28 cellular contexts compared by ENCODE assay signal in the genomic region with DNA sequence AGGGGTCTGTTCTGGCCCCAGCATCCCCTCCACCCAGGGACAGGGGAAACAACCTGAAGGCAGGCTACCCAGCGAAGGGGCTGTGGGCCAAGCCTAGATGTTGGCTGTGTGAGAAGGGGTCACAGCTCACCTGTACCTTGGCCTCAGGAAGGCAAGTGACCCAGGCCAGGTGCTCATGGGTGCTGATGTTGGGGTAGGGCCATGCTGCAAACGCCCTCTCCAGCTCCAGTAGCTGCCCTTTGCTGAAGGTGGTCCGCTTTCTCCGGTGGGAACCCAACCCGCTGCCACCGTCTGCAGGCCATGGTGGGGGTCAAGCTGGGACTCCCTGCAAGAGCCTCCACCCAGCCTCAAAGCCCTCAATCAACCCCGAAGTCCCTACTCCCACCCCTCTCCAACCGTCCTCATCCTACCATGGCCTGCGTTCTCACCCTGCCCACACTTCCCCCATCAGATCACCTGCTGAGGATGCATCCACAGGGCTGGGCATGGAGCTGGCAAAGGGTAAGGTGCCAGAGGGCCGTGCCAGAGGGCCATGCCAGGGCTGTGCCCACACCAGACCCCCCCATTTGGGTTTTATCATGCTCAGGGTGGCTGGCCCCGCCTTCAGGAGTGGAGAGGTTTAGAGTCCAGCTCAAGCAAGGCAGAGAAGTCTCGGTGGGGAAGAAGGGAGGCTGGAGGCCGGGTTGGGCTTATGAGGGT. TPM values are rescaled to one million over a fixed set of nuclear protein-coding genes. Genes with fewer than 3 reads are reported as not detected.
"Had no signal": no experiment of that assay in that cellular context is flagged by ENCODE, and none has a peak within 500 bp of the region (broad histone marks: within the 10 kb centered on the region; RNA-seq: fewer than 3 reads in every experiment).

A gene with protein sequence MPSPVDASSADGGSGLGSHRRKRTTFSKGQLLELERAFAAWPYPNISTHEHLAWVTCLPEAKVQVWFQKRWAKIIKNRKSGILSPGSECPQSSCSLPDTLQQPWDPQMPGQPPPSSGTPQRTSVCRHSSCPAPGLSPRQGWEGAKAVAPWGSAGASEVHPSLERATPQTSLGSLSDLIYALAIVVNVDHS (minus strand): TSS at position 535 of the 699 bp plus-strand sequence. CDS start 48 bp downstream, at position 487.

- H3K27me3 Mint-ChIP-seq: naive B cell had no signal

- H3K9me3 ChIP-seq: colonic mucosa, esophagus squamous epithelium, heart left ventricle, left ventricle myocardium inferior, psoas muscle, sigmoid colon, stomach, thoracic aorta, transverse colon had no signal

- FAIRE-seq: islet of Langerhans, urothelium cell line had no signal

- H3K9ac ChIP-seq: parathyroid adenoma had no signal

- H3K79me2 ChIP-seq: parathyroid adenoma had no signal

- H3K4me1 Mint-ChIP-seq: naive B cell, nephron had no signal

- H2AFZ ChIP-seq: parathyroid adenoma had no signal

- ATAC-seq: heart left ventricle, psoas muscle had no signal

- H3K27ac ChIP-seq: colonic mucosa, esophagus squamous epithelium, heart left ventricle, left ventricle myocardium inferior, parathyroid adenoma, psoas muscle, sigmoid colon, skin epidermis, stomach, thoracic aorta, transverse colon had no signal

- H3K4me1 ChIP-seq: colonic mucosa, esophagus squamous epithelium, parathyroid adenoma, psoas muscle, sigmoid colon, transverse colon had no signal

- H3K36me3 Mint-ChIP-seq: naive B cell had no signal

- H3K4me3 ChIP-seq: colonic mucosa, esophagus squamous epithelium, heart left ventricle, left ventricle myocardium inferior, lung, psoas muscle, sigmoid colon, skin epidermis, stomach, thoracic aorta, transverse colon had no signal

- H3K4me3 Mint-ChIP-seq: nephron had no signal

- H3K9me3 Mint-ChIP-seq: naive B cell, nephron had no signal

- H3K27ac Mint-ChIP-seq: nephron had no signal

- DNase-seq: cerebellar nuclear complex; colonic mucosa; dermis blood vessel endothelial cell; esophagus squamous epithelium; foreskin fibroblast; heart left ventricle; hypothalamus; left ventricle myocardium inferior; mesendoderm; naive B cell; occipital lobe; psoas muscle; retina; sigmoid colon; stimulated activated CD4-positive, alpha-beta T cell treated with anti-CD3 and anti-CD28 coated beads, Interleukin-2, amount 100 ng/mL, for 24 hours; stimulated activated CD4-positive, alpha-beta T cell treated with anti-CD3 and anti-CD28 coated beads, Interleukin-4, amount 100 ng/mL, for 4 hours; stimulated activated naive CD4-positive, alpha-beta T cell; stomach; substantia nigra; transverse colon had no signal

- H3K27me3 ChIP-seq: colonic mucosa, esophagus squamous epithelium, heart left ventricle, sigmoid colon, stomach, transverse colon had no signal

RNA-seq across cellular contexts. Expression of the gene that starts here (rescaled TPM):
- total RNA-seq: colonic mucosa, dermis blood vessel endothelial cell, epithelial cell of proximal tubule, esophagus squamous epithelium, heart left ventricle, left ventricle myocardium inferior, lung, occipital lobe, psoas muscle, sigmoid colon, stomach, thoracic aorta, transverse colon had no signal
- polyA plus RNA-seq: heart left ventricle, lung, psoas muscle, sigmoid colon, stomach had no signal
